ENCODE assay signal across 15 cellular contexts in the genomic region with DNA sequence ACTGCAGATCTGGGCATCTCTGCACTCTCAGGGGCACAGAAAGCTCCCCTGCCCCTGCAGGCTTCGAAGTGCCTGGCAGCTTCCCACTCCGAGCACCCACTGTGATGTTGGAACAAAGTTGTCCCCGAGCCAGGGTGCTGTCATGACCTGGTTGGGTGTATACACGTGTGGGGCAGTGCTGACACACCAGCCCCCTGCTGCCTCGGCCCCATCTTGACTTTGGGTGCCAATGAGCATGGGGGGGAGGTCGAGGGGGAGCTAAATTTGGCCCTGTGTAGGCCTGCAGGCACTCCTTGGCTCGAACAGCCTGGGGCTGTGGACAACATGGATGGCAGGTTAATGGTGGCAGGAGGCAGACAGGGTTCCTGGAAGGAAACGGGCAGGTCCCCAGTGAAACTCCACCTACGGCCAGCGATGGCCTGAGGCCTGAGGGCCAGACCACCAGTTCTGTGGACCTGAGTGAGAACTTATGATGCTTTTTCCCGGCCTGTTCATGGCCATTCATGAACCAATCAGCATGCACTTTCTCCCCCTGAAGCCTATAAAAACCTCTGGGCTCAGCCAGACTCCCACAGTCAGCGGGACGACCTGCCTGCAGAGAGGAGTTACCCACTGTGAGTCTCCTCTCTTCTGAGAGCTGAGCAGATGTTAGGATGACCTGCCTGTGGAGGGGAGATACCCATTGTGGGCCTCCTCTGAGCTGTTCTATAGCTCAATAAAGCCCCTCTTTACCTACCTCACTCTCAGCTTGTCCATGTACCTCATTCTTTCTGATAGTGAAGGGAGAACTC.
"Had no signal": no experiment of that assay in that cellular context is flagged by ENCODE, and none has a peak within 500 bp of the region (broad histone marks: within the 10 kb centered on the region; RNA-seq: fewer than 3 reads in every experiment).

No MANE protein-coding gene starts in this region.

- H3K36me3 ChIP-seq: neutrophil, suprapubic skin, thyroid gland, vagina had no signal

- H3K4me2 ChIP-seq: hepatocyte had no signal

- H3K27ac ChIP-seq: coronary artery, hepatocyte, neutrophil, suprapubic skin, thyroid gland, vagina had no signal

- H3K4me3 ChIP-seq: coronary artery, hepatocyte, suprapubic skin, thyroid gland, vagina had no signal

- ATAC-seq: naive thymus-derived CD4-positive, alpha-beta T cell; stimulated activated naive CD8-positive, alpha-beta T cell treated with anti-CD3 and anti-CD28 coated beads, Interleukin-15, Interleukin-2, amounts not matched to agents 100 U/mL and 50 U/mL, for 24 hours had no signal

- H3K9me3 ChIP-seq: neutrophil, suprapubic skin, thyroid gland, vagina had no signal

- H3K79me2 ChIP-seq: hepatocyte had no signal

- FAIRE-seq: small intestine had no signal

- H3K4me1 ChIP-seq: suprapubic skin, thyroid gland, vagina had no signal

- H2AFZ ChIP-seq: hepatocyte had no signal

- H3K27me3 ChIP-seq: hepatocyte, neutrophil, suprapubic skin, thyroid gland, vagina had no signal

- DNase-seq: effector CD8-positive, alpha-beta T cell; foreskin melanocyte; kidney glomerular epithelial cell; mammary epithelial cell; naive thymus-derived CD4-positive, alpha-beta T cell; nephron progenitor cell; small intestine; stimulated activated CD4-positive, alpha-beta T cell treated with anti-CD3 and anti-CD28 coated beads, Interleukin-2, amount 100 ng/mL, for 48 hours; stimulated activated naive CD8-positive, alpha-beta T cell treated with anti-CD3 and anti-CD28 coated beads, Interleukin-15, Interleukin-2, amounts not matched to agents 100 U/mL and 50 U/mL, for 24 hours; thyroid gland had no signal
